Comparison of ENCODE assay signal across 19 cellular contexts in the genomic region with DNA sequence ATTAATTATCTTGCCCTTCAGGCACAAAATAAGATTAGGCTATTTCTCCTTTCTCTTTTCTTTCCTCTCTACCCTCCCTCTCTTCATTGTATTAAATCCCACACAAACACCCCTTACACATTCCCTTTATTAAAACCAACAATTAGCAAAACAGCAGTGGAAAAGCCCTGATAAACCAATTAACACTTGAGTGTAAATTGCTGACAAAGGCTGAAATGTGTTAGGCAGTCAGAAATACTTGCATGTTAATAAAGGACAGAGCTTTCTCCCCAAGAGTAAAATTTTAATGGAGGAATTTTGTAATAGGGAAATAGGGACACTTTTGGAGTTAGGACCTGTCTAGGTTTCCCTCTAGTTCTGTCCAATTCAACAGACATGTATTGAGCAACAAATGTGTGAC.
DNase-seq lines count a peak whose midpoint lies in the region; ATAC-seq, FAIRE-seq and TF ChIP-seq lines count a peak whose summit lies in the region.
"Had no signal": no experiment of that assay in that cellular context is flagged by ENCODE, and none has a peak within 500 bp of the region (broad histone marks: within the 10 kb centered on the region; RNA-seq: fewer than 3 reads in every experiment).

No MANE protein-coding gene starts in this region.

- no peak for FAIRE-seq in A549 (lab: Jason Lieb, UNC)
- FAIRE-seq in HepG2 (lab: Jason Lieb, UNC): no peak
- FAIRE-seq: G401.6, GM12892, H54 had no signal

- H3K9ac ChIP-seq in IMR-90 (ENCODE audit: low read depth, low read length): no peak overlapping the region
- no peak overlapping the region for H3K9ac ChIP-seq in HepG2 (ENCODE audit: insufficient read depth, low read depth, low read length)
- no peak overlapping the region for H3K9ac ChIP-seq in neural progenitor cell

- H3K36me3 Mint-ChIP-seq in neural progenitor cell: no peaks in the 10 kb centered on the region
- H3K36me3 Mint-ChIP-seq: CD4-positive, alpha-beta memory T cell had no signal

- TF ChIP-seq CTCF in A549 (IDR thresholded peaks at IDR 0.05) (no peak), IMR-90 (conservative IDR thresholded peaks at IDR 0.05; ENCODE audit: low read depth, low read length) (no peak), HepG2 (CRISPR knock-in tag; IDR thresholded peaks at IDR 0.05) (no peak), neural progenitor cell (IDR thresholded peaks at IDR 0.05) (no peak)

- H3K9me3 Mint-ChIP-seq in neural progenitor cell: no peaks in the 10 kb centered on the region

- TF ChIP-seq RAD21 in A549 (conservative IDR thresholded peaks at IDR 0.05 in 1 of 2, IDR thresholded peaks at IDR 0.05 in 1 of 2) (no peak), IMR-90 (IDR thresholded peaks at IDR 0.05; ENCODE audit: low read length) (no peak), HepG2 (CRISPR knock-in tag; IDR thresholded peaks at IDR 0.05) (no peak)

- H4K91ac ChIP-seq in IMR-90 (ENCODE audit: insufficient read depth, low read depth, low read length): no peak overlapping the region

- H4K5ac ChIP-seq in IMR-90 (ENCODE audit: low read depth, low read length): no peak overlapping the region

- H3K4me3 ChIP-seq in A549 (no peak overlapping the region), IMR-90 (ENCODE audit: insufficient read depth, low read depth, low read length) (no peak overlapping the region), HepG2 (replicated peaks in 1 of 3; ENCODE audit: insufficient read depth in 1 of 3, low read depth in 2 of 3, low read length in 3 of 3) (no peak overlapping the region), neural progenitor cell (no peak overlapping the region)
- H3K4me3 ChIP-seq: HAP-1 had no signal

- no peaks in the 10 kb centered on the region for H3F3A ChIP-seq in neural progenitor cell (ENCODE audit: low read depth)

- peaks cover 2% of the 10 kb centered on the region for H3K27me3 Mint-ChIP-seq in neural progenitor cell (ENCODE audit: insufficient read depth, low read depth)
- H3K27me3 Mint-ChIP-seq: CD4-positive, alpha-beta memory T cell had no signal

- H3K14ac ChIP-seq in IMR-90 (replicated peaks; ENCODE audit: low read depth, low read length): no peak overlapping the region

- no peaks in the 10 kb centered on the region for H3K9me1 ChIP-seq in IMR-90 (ENCODE audit: insufficient read depth, low read length)

- intact Hi-C loops in IMR-90 (cut with micrococcal nuclease) (no loop called here), HepG2 (cut with micrococcal nuclease; ENCODE audit: unreplicated experiment) (no loop called here)

- H3K23ac ChIP-seq in IMR-90 (ENCODE audit: low read depth, low read length): no peak overlapping the region

- no peaks in the 10 kb centered on the region for H3K4me1 Mint-ChIP-seq in neural progenitor cell
- H3K4me1 Mint-ChIP-seq: CD4-positive, alpha-beta memory T cell had no signal

- no peak for DNase-seq in A549 (ENCODE audit: low read depth in 1 of 2, low spot score in 1 of 2)
- DNase-seq in IMR-90: no peak
- DNase-seq in HepG2 (ENCODE audit: low spot score): no peak
- DNase-seq in neural progenitor cell (ENCODE audit: low spot score): peak; percentile 4
- DNase-seq in NCI-H748 (lab: John Stamatoyannopoulos, UW; ENCODE audit: unreplicated experiment): no peak
- DNase-seq in NCI-H128 (lab: John Stamatoyannopoulos, UW; ENCODE audit: unreplicated experiment): no peak
- DNase-seq in NCI-H526 treated with DMSO at 0.1 percent for 48 hours (lab: John Stamatoyannopoulos, UW): no peak
- DNase-seq: 8988T; C1 segment of cervical spinal cord; Calu3; CD4-positive, alpha-beta memory T cell; COR-L47; DND-41; GOT3; HFFc6 had no signal

- H2AK9ac ChIP-seq in IMR-90 (replicated peaks; ENCODE audit: low read depth, low read length, poor library complexity): no peak overlapping the region

- H2BK15ac ChIP-seq in IMR-90 (ENCODE audit: low read depth, low read length): no peak overlapping the region

- CTCF ChIA-PET in A549 (lab: Yijun Ruan, JAX) (no interaction called here), IMR-90 (lab: Yijun Ruan, JAX) (no interaction called here), HepG2 (lab: Yijun Ruan, JAX; ENCODE audit: low intra/inter-chr PET ratio, low total read pairs) (no interaction called here)

- no peaks in the 10 kb centered on the region for H3K79me1 ChIP-seq in IMR-90 (ENCODE audit: low read depth in 1 of 2, low read length in 2 of 2)

- H3K4me3 Mint-ChIP-seq in neural progenitor cell: no peak overlapping the region
- H3K4me3 Mint-ChIP-seq: HFFc6 had no signal

- no peak for TF ChIP-seq EP300 in A549 (IDR thresholded peaks at IDR 0.05)
- no peak for TF ChIP-seq EP300 in HepG2 (IDR thresholded peaks at IDR 0.05; ENCODE audit: low read depth in 2 of 2, low read length in 2 of 2)
- TF ChIP-seq EP300 in HepG2 (CRISPR knock-in tag; IDR thresholded peaks at IDR 0.05; ENCODE audit: borderline replicate concordance): no peak

- ATAC-seq in A549 (no peak), IMR-90 (ENCODE audit: low read depth) (no peak), HepG2 (no peak)

- H3K36me3 ChIP-seq in IMR-90 (ENCODE audit: control insufficient read depth, insufficient read depth, low read length) (no peaks in the 10 kb centered on the region), HepG2 (replicated peaks in 1 of 2; ENCODE audit: control insufficient read depth in 1 of 2, insufficient read depth in 2 of 2, low read length in 2 of 2) (no peaks in the 10 kb centered on the region), neural progenitor cell (no peaks in the 10 kb centered on the region)
- H3K36me3 ChIP-seq: HAP-1 had no signal

- no peak overlapping the region for H3K56ac ChIP-seq in IMR-90 (ENCODE audit: extremely low read depth, insufficient read depth, low read length)

- POLR2A ChIA-PET in A549 (lab: Yijun Ruan, JAX): no interaction called here
- POLR2A ChIA-PET in IMR-90 (lab: Charles Lee; ENCODE audit: unreplicated experiment): no interaction called here
- POLR2A ChIA-PET in HepG2 (lab: Yijun Ruan, JAX): no interaction called here

- H3K4me2 ChIP-seq in A549 (no peak overlapping the region), IMR-90 (ENCODE audit: low read depth, low read length) (no peak overlapping the region), HepG2 (ENCODE audit: low read depth, low read length) (no peak overlapping the region), neural progenitor cell (no peak overlapping the region)

- H2AFZ ChIP-seq in IMR-90 (replicated peaks; ENCODE audit: low read length, poor library complexity) (no peak overlapping the region), HepG2 (ENCODE audit: low read length) (no peak overlapping the region), neural progenitor cell (replicated peaks) (no peak overlapping the region)

- no peak overlapping the region for H2BK20ac ChIP-seq in IMR-90 (ENCODE audit: low read depth, low read length)

- no peaks in the 10 kb centered on the region for H3K27me3 ChIP-seq in IMR-90 (ENCODE audit: control insufficient read depth, insufficient read depth, low read length)
- no peaks in the 10 kb centered on the region for H3K27me3 ChIP-seq in HepG2 (ENCODE audit: control insufficient read depth in 1 of 2, insufficient read depth in 2 of 2, low read length in 2 of 2)
- no peaks in the 10 kb centered on the region for H3K27me3 ChIP-seq in neural progenitor cell

- H3K9me3 ChIP-seq in A549: no peaks in the 10 kb centered on the region
- no peaks in the 10 kb centered on the region for H3K9me3 ChIP-seq in IMR-90 (ENCODE audit: control insufficient read depth, insufficient read depth, low read length)
- peaks cover 66% of the 10 kb centered on the region for H3K9me3 ChIP-seq in HepG2 (ENCODE audit: low read length)
- no peaks in the 10 kb centered on the region for H3K9me3 ChIP-seq in neural progenitor cell (ENCODE audit: low read depth)
- H3K9me3 ChIP-seq: HAP-1 had no signal

- H3K27ac Mint-ChIP-seq in neural progenitor cell: no peak overlapping the region
- H3K27ac Mint-ChIP-seq: CD4-positive, alpha-beta memory T cell; HFFc6 had no signal

- BruUV-seq in IMR-90 (replicated peaks; lab: Mats Ljungman, UMichigan) (no TSS peak), HepG2 (replicated peaks; lab: Mats Ljungman, UMichigan) (no TSS peak)

- no peak overlapping the region for H2BK5ac ChIP-seq in IMR-90 (ENCODE audit: low read depth, low read length, poor library complexity, severe bottlenecking)

- H4K8ac ChIP-seq in IMR-90 (ENCODE audit: low read depth in 2 of 2, low read length in 2 of 2): no peak overlapping the region

- no peak overlapping the region for H2BK120ac ChIP-seq in IMR-90 (ENCODE audit: low read depth, low read length)

- in situ Hi-C loops in IMR-90 (cut with MboI; ENCODE audit: low sequenced_read_pairs) (no loop called here), HepG2 (cut with HindIII; ENCODE audit: extremely low pct_ligation_motif_present, low pct_unique_long_range_greater_than_20kb) (no loop called here)

- H3K18ac ChIP-seq in IMR-90 (ENCODE audit: low read depth, low read length): no peak overlapping the region

- H3K4me1 ChIP-seq in A549: no peaks in the 10 kb centered on the region
- no peaks in the 10 kb centered on the region for H3K4me1 ChIP-seq in IMR-90 (ENCODE audit: control insufficient read depth, insufficient read depth, low read length)
- no peaks in the 10 kb centered on the region for H3K4me1 ChIP-seq in HepG2 (ENCODE audit: insufficient read depth, low read length)
- H3K4me1 ChIP-seq in neural progenitor cell: peaks cover 7% of the 10 kb centered on the region
- H3K4me1 ChIP-seq: HAP-1 had no signal

- H3K79me2 ChIP-seq in HepG2 (ENCODE audit: insufficient read depth, low read length) (no peaks in the 10 kb centered on the region), neural progenitor cell (ENCODE audit: low read depth) (no peaks in the 10 kb centered on the region)

- H4K20me1 ChIP-seq in IMR-90 (ENCODE audit: insufficient read depth, low read length) (no peaks in the 10 kb centered on the region), HepG2 (ENCODE audit: insufficient read depth, low read length) (no peaks in the 10 kb centered on the region), neural progenitor cell (ENCODE audit: low read depth) (no peaks in the 10 kb centered on the region)

- TF ChIP-seq POLR2A in A549 (IDR thresholded peaks at IDR 0.05; ENCODE audit: low read length): no peak
- no peak for TF ChIP-seq POLR2A in IMR-90 (IDR thresholded peaks at IDR 0.05; ENCODE audit: low read depth, low read length)
- TF ChIP-seq POLR2A in HepG2 (IDR thresholded peaks at IDR 0.05; ENCODE audit: insufficient read depth in 1 of 2, low read depth in 2 of 2, low read length in 2 of 2): no peak

- H3K4ac ChIP-seq in IMR-90 (ENCODE audit: low read depth, low read length): no peak overlapping the region

- no peak overlapping the region for H3K27ac ChIP-seq in A549
- H3K27ac ChIP-seq in IMR-90 (ENCODE audit: insufficient read depth, low read length): no peak overlapping the region
- H3K27ac ChIP-seq in HepG2 (ENCODE audit: extremely low read length, insufficient read depth, low read length): no peak overlapping the region
- H3K27ac ChIP-seq in neural progenitor cell: no peak overlapping the region

- dilution Hi-C loops in IMR-90 (cut with HindIII; ENCODE audit: low sequenced_read_pairs, unreplicated experiment): no loop called here

- H2AK5ac ChIP-seq in IMR-90 (ENCODE audit: low read depth, low read length): no peak overlapping the region

TF ChIP-seq in A549, 52 proteins besides CTCF, POLR2A, EP300 and RAD21 (continues in another document):
- TF ChIP-seq SREBF2 (IDR thresholded peaks at IDR 0.05): no peak

TF ChIP-seq in IMR-90, 13 proteins besides CTCF, POLR2A, EP300 and RAD21 (continues in another document):
- peak; percentile 52 for TF ChIP-seq MAFK (IDR thresholded peaks at IDR 0.05; ENCODE audit: low read depth, low read length)

TF ChIP-seq in HepG2, 621 proteins besides CTCF, POLR2A, EP300 and RAD21 (continues in another document):
- no peak for TF ChIP-seq FOXM1 (CRISPR knock-in tag; IDR thresholded peaks at IDR 0.05)

Comparison
In these comparisons a context has a peak if more than half of its experiments do, and no peak if none do; other contexts are left out.
1. Of the 38 proteins assayed by ChIP-seq in both HepG2 and A549: peak only in HepG2: none; only in A549: none; in both: MAFK; in neither: 37.